ENCODE assay signal across 18 cellular contexts in genomic region chr4:88720749-88721428, GRCh38. TPM values are rescaled to one million over a fixed set of nuclear protein-coding genes. Genes with fewer than 3 reads are reported as not detected.
DNase-seq lines count a peak whose midpoint lies in the region; ATAC-seq and TF ChIP-seq lines count a peak whose summit lies in the region.
"Had no signal": no experiment of that assay in that cellular context is flagged by ENCODE, and none has a peak within 500 bp of the region (broad histone marks: within the 10 kb centered on the region; RNA-seq: fewer than 3 reads in every experiment).

No MANE protein-coding gene starts in this region.

- no peak overlapping the region for H3K27ac ChIP-seq in CD4-positive, CD25-positive, alpha-beta regulatory T cell (ENCODE audit: insufficient read depth, low read length, poor library complexity, severe bottlenecking)
- H3K27ac ChIP-seq: neural progenitor cell had no signal

- peaks cover 11 to 14% of the 10 kb centered on the region in 2 experiments for H3K9me3 ChIP-seq in CD4-positive, CD25-positive, alpha-beta regulatory T cell (ENCODE audit: control insufficient read depth in 2 of 2, low read length in 2 of 2)
- H3K9me3 ChIP-seq in T-helper 17 cell (ENCODE audit: control insufficient read depth, low read length, poor library complexity, severe bottlenecking) = no peaks in the 10 kb centered on the region

- peaks cover 85% of the 10 kb centered on the region for H3K36me3 ChIP-seq in CD4-positive, CD25-positive, alpha-beta regulatory T cell (ENCODE audit: control insufficient read depth, insufficient read depth, low read length)
- H3K36me3 ChIP-seq: neural progenitor cell had no signal

- peaks cover 55% of the 10 kb centered on the region for H3K36me3 Mint-ChIP-seq in CD4-positive, CD25-positive, alpha-beta regulatory T cell
- peaks cover 6% of the 10 kb centered on the region for H3K36me3 Mint-ChIP-seq in T-helper 17 cell (ENCODE audit: low read depth)

- peak overlapping the region; percentile 15 to 35 (median 23) for H3K27ac Mint-ChIP-seq in CD4-positive, CD25-positive, alpha-beta regulatory T cell
- H3K27ac Mint-ChIP-seq in T-helper 17 cell = peak overlapping the region; percentile 55
- H3K27ac Mint-ChIP-seq: activated T-helper 2 cell treated with anti-CD3 and anti-CD28 coated beads, Interferon-gamma antibody, Interleukin-2, Interleukin-4, amounts not matched to agents 10 μg/mL and 5 μg/mL and 100 μg/mL, durations not matched to agents 14 hours and 24 hours and 36 hours; neural progenitor cell had no signal

- peaks cover 2 to 18% (median 7%) of the 10 kb centered on the region in 7 donors for H3K9me3 Mint-ChIP-seq in CD4-positive, CD25-positive, alpha-beta regulatory T cell

- no peaks in the 10 kb centered on the region for H3K27me3 ChIP-seq in CD4-positive, CD25-positive, alpha-beta regulatory T cell (ENCODE audit: control insufficient read depth, insufficient read depth, low read length)
- H3K27me3 ChIP-seq: neural progenitor cell had no signal

- DNase-seq in CD4-positive, CD25-positive, alpha-beta regulatory T cell = no peak
- DNase-seq in T-helper 17 cell (no peak), fibroblast of the aortic adventitia (ENCODE audit: low read depth) (peak; percentile 54), pons (ENCODE audit: low spot score) (peak; percentile 56), KG1 (lab: John Stamatoyannopoulos, UW) (no peak), AML-193 (lab: John Stamatoyannopoulos, UW) (no peak)
- DNase-seq: activated CD4-positive, alpha-beta T cell treated with anti-CD3 and anti-CD28 coated beads for 1 hour; amniotic stem cell; effector memory CD8-positive, alpha-beta T cell; KBM-7; MV-4-11; NCI-H2029 treated with DMSO at 0.1 percent for 48 hours; stimulated activated CD4-positive, alpha-beta T cell treated with anti-CD3 and anti-CD28 coated beads, Interleukin-12 subunit alpha, Interleukin-12 subunit beta, amount 100 ng/mL, for 4 hours had no signal

- H3K4me1 Mint-ChIP-seq in CD4-positive, CD25-positive, alpha-beta regulatory T cell = peaks cover 0 to 7% (median under 1%) of the 10 kb centered on the region in 4 donors
- H3K4me1 Mint-ChIP-seq in T-helper 17 cell = no peaks in the 10 kb centered on the region
- H3K4me1 Mint-ChIP-seq: central memory CD8-positive, alpha-beta T cell had no signal

- H3K4me1 ChIP-seq in CD4-positive, CD25-positive, alpha-beta regulatory T cell (ENCODE audit: control insufficient read depth, insufficient read depth, low read length, poor library complexity, severe bottlenecking) = no peaks in the 10 kb centered on the region

- no peaks in the 10 kb centered on the region for H3K27me3 Mint-ChIP-seq in CD4-positive, CD25-positive, alpha-beta regulatory T cell
- no peaks in the 10 kb centered on the region for H3K27me3 Mint-ChIP-seq in T-helper 17 cell
- H3K27me3 Mint-ChIP-seq: central memory CD8-positive, alpha-beta T cell; effector memory CD8-positive, alpha-beta T cell had no signal

- no peak overlapping the region for H3K4me3 ChIP-seq in CD4-positive, CD25-positive, alpha-beta regulatory T cell (ENCODE audit: low read depth, low read length)
- no peak overlapping the region for H3K4me3 ChIP-seq in fibroblast of the aortic adventitia (ENCODE audit: low read depth, low read length)
- H3K4me3 ChIP-seq: neural progenitor cell had no signal

- no peak overlapping the region for H3K4me3 Mint-ChIP-seq in CD4-positive, CD25-positive, alpha-beta regulatory T cell
- no peak overlapping the region for H3K4me3 Mint-ChIP-seq in T-helper 17 cell
- H3K4me3 Mint-ChIP-seq: central memory CD8-positive, alpha-beta T cell; effector memory CD8-positive, alpha-beta T cell; neural progenitor cell had no signal

- TF ChIP-seq CTCF in fibroblast of the aortic adventitia (IDR thresholded peaks at IDR 0.05; ENCODE audit: insufficient read depth, low read length) = no peak

- ATAC-seq in CD4-positive, CD25-positive, alpha-beta regulatory T cell (ENCODE audit: low read depth in 2 of 2) = no peak
- ATAC-seq in T-helper 17 cell (no peak), GM21360 (IDR thresholded peaks at IDR 0.05; ENCODE audit: unreplicated experiment) (no peak), GM21381 (IDR thresholded peaks at IDR 0.05; ENCODE audit: unreplicated experiment) (no peak)
- ATAC-seq: effector memory CD8-positive, alpha-beta T cell had no signal

RNA-seq across cellular contexts. Expression of gene NAP1L5, which starts 23.3 kb away (rescaled TPM):
- total RNA-seq in CD4-positive, CD25-positive, alpha-beta regulatory T cell = 9.0 TPM
- 1 to 10 TPM; 1.8 to 3.4 (median 2.3) TPM for polyA plus RNA-seq in CD4-positive, CD25-positive, alpha-beta regulatory T cell
- total RNA-seq in T-helper 17 cell = 1 to 10 TPM; 8.6 to 9.2 TPM
- total RNA-seq in fibroblast of the aortic adventitia (ENCODE audit: low replicate concordance) = 6.0 and 11.3 TPM in 2 replicates

Comparison
In these comparisons a context has a peak if more than half of its experiments do, and no peak if none do; other contexts are left out.
1. DNase-seq: peak in fibroblast of the aortic adventitia (single experiment) and pons (single experiment); none in CD4-positive, CD25-positive, alpha-beta regulatory T cell (0 of 3), T-helper 17 cell (0 of 3), KG1 (single experiment) and AML-193 (0 of 2).